In genomic region chr12:15590180-15590826, GRCh38 we compare ENCODE assay signal across 8 cellular contexts.
DNase-seq lines count a peak whose midpoint lies in the region; ATAC-seq, FAIRE-seq and TF ChIP-seq lines count a peak whose summit lies in the region.

No MANE protein-coding gene starts in this region.

- H3K27me3 Mint-ChIP-seq in activated CD4-positive, alpha-beta memory T cell treated with anti-CD3 and anti-CD28 coated beads for 36 hours, result no peaks in the 10 kb centered on the region
- peaks cover 28% of the 10 kb centered on the region for H3K27me3 Mint-ChIP-seq in mesothelial cell of epicardium (ENCODE audit: low read depth)

- H3K9me3 Mint-ChIP-seq in activated CD4-positive, alpha-beta memory T cell treated with anti-CD3 and anti-CD28 coated beads for 36 hours, result no peaks in the 10 kb centered on the region
- H3K9me3 Mint-ChIP-seq in mesothelial cell of epicardium, result no peaks in the 10 kb centered on the region

- CTCF ChIA-PET in activated CD4-positive, alpha-beta memory T cell treated with anti-CD3 and anti-CD28 coated beads for 36 hours (lab: Charles Lee), result interaction anchor here (0.7 to 11.2 kb wide), 20 partner anchors 12 to 320 kb away, joined by 3 to 478 read pairs (median 4); partner anchors contain the start of gene EPS8

- H3K4me3 Mint-ChIP-seq in activated CD4-positive, alpha-beta memory T cell treated with anti-CD3 and anti-CD28 coated beads for 36 hours, result peak overlapping the region; percentile 70
- H3K4me3 Mint-ChIP-seq in mesothelial cell of epicardium, result peak overlapping the region; percentile 62

- no peaks in the 10 kb centered on the region for H3K36me3 Mint-ChIP-seq in activated CD4-positive, alpha-beta memory T cell treated with anti-CD3 and anti-CD28 coated beads for 36 hours
- H3K36me3 Mint-ChIP-seq in mesothelial cell of epicardium, result no peaks in the 10 kb centered on the region

- DNase-seq in COLO668 (lab: John Stamatoyannopoulos, UW; ENCODE audit: unreplicated experiment) (peak; percentile 27), NCI-H748 (lab: John Stamatoyannopoulos, UW; ENCODE audit: unreplicated experiment) (peak; percentile 49), mesothelial cell of epicardium (ENCODE audit: low spot score in 2 of 2, unreplicated experiment in 2 of 2) (peak in 1 of 2 experiments; percentile 40)
- peak; percentile 56 for DNase-seq in activated CD4-positive, alpha-beta memory T cell treated with anti-CD3 and anti-CD28 coated beads for 36 hours
- DNase-seq in stimulated activated naive CD4-positive, alpha-beta T cell (lab: John Stamatoyannopoulos, UW), result peak; percentile 12 to 73 (median 34)

- H3K27ac Mint-ChIP-seq in activated CD4-positive, alpha-beta memory T cell treated with anti-CD3 and anti-CD28 coated beads for 36 hours, result peak overlapping the region; percentile 21
- H3K27ac Mint-ChIP-seq in mesothelial cell of epicardium, result peak overlapping the region; percentile 16

- TF ChIP-seq CTCF in mesothelial cell of epicardium (IDR thresholded peaks at IDR 0.05; ENCODE audit: unreplicated experiment), result peak; percentile 77

- peaks cover 8% of the 10 kb centered on the region for H3K4me1 Mint-ChIP-seq in activated CD4-positive, alpha-beta memory T cell treated with anti-CD3 and anti-CD28 coated beads for 36 hours (ENCODE audit: low read depth)
- H3K4me1 Mint-ChIP-seq in mesothelial cell of epicardium, result peaks cover 9% of the 10 kb centered on the region

- intact Hi-C loops in activated CD4-positive, alpha-beta memory T cell treated with anti-CD3 and anti-CD28 coated beads for 36 hours (cut with micrococcal nuclease), result loop anchor here (1.0 to 5.0 kb wide), 5 partner anchors 112 to 309 kb away; partner anchors contain the start of gene EPS8

- POLR2A ChIA-PET in activated CD4-positive, alpha-beta memory T cell treated with anti-CD3 and anti-CD28 coated beads for 36 hours (lab: Charles Lee), result no interaction called here

- ATAC-seq in GM19467 (IDR thresholded peaks at IDR 0.05; ENCODE audit: unreplicated experiment) (peak; percentile 90), HG03565 (IDR thresholded peaks at IDR 0.05; ENCODE audit: unreplicated experiment) (peak; percentile 96)

- peak; percentile 91 for FAIRE-seq in endometrium (lab: Jason Lieb, UNC)
